1 cellular context compared by ENCODE assay signal in genomic region chr1:31762726-31763670, GRCh38.
TF ChIP-seq lines count a peak whose summit lies in the region.

No MANE protein-coding gene starts in this region.

TF ChIP-seq in K562, 482 proteins besides CTCF, POLR2A, EP300 and RAD21 (continued from another document):
- TF ChIP-seq KDM2B (CRISPR knock-in tag; IDR thresholded peaks at IDR 0.05) (peak; percentile 26; the same call in 1 of the 2 replicates), KAT7 (CRISPR knock-in tag; IDR thresholded peaks at IDR 0.05; ENCODE audit: borderline replicate concordance) (no peak), ZNF143 (CRISPR knock-in tag; IDR thresholded peaks at IDR 0.05) (no peak), HES1 (IDR thresholded peaks at IDR 0.05; ENCODE audit: low read depth) (no peak), BDP1 (IDR thresholded peaks at IDR 0.05; ENCODE audit: insufficient read depth, insufficient read length) (no peak), SP2 (IDR thresholded peaks at IDR 0.05; ENCODE audit: extremely low read depth, low read depth, low read length, poor library complexity, severe bottlenecking) (no peak), HNRNPL (IDR thresholded peaks at IDR 0.05; ENCODE audit: low read depth, low read length) (peak; percentile 91), POU5F1 (IDR thresholded peaks at IDR 0.05; ENCODE audit: borderline replicate concordance, low read depth, low read length, partially characterized antibody) (no peak), ETV5 (CRISPR knock-in tag; IDR thresholded peaks at IDR 0.05; ENCODE audit: low read depth) (no peak), PCBP1 (IDR thresholded peaks at IDR 0.05; ENCODE audit: low read depth, low read length, poor library complexity, severe bottlenecking) (peak; percentile 67), PURB (CRISPR knock-in tag; IDR thresholded peaks at IDR 0.05; ENCODE audit: low read depth) (no peak), ZNF175 (CRISPR knock-in tag; IDR thresholded peaks at IDR 0.05; ENCODE audit: low read depth) (no peak), HIVEP1 (CRISPR knock-in tag; IDR thresholded peaks at IDR 0.05) (no peak), ZNF57 (CRISPR knock-in tag; IDR thresholded peaks at IDR 0.05) (no peak)
- TF ChIP-seq, protein P1, sequence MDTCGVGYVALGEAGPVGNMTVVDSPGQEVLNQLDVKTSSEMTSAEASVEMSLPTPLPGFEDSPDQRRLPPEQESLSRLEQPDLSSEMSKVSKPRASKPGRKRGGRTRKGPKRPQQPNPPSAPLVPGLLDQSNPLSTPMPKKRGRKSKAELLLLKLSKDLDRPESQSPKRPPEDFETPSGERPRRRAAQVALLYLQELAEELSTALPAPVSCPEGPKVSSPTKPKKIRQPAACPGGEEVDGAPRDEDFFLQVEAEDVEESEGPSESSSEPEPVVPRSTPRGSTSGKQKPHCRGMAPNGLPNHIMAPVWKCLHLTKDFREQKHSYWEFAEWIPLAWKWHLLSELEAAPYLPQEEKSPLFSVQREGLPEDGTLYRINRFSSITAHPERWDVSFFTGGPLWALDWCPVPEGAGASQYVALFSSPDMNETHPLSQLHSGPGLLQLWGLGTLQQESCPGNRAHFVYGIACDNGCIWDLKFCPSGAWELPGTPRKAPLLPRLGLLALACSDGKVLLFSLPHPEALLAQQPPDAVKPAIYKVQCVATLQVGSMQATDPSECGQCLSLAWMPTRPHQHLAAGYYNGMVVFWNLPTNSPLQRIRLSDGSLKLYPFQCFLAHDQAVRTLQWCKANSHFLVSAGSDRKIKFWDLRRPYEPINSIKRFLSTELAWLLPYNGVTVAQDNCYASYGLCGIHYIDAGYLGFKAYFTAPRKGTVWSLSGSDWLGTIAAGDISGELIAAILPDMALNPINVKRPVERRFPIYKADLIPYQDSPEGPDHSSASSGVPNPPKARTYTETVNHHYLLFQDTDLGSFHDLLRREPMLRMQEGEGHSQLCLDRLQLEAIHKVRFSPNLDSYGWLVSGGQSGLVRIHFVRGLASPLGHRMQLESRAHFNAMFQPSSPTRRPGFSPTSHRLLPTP (IDR thresholded peaks at IDR 0.05; ENCODE audit: borderline replicate concordance, extremely low read depth, insufficient read length) = no peak
- TF ChIP-seq, protein P2, sequence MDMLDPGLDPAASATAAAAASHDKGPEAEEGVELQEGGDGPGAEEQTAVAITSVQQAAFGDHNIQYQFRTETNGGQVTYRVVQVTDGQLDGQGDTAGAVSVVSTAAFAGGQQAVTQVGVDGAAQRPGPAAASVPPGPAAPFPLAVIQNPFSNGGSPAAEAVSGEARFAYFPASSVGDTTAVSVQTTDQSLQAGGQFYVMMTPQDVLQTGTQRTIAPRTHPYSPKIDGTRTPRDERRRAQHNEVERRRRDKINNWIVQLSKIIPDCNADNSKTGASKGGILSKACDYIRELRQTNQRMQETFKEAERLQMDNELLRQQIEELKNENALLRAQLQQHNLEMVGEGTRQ (CRISPR knock-in tag; IDR thresholded peaks at IDR 0.05) = no peak
- TF ChIP-seq, protein P3, sequence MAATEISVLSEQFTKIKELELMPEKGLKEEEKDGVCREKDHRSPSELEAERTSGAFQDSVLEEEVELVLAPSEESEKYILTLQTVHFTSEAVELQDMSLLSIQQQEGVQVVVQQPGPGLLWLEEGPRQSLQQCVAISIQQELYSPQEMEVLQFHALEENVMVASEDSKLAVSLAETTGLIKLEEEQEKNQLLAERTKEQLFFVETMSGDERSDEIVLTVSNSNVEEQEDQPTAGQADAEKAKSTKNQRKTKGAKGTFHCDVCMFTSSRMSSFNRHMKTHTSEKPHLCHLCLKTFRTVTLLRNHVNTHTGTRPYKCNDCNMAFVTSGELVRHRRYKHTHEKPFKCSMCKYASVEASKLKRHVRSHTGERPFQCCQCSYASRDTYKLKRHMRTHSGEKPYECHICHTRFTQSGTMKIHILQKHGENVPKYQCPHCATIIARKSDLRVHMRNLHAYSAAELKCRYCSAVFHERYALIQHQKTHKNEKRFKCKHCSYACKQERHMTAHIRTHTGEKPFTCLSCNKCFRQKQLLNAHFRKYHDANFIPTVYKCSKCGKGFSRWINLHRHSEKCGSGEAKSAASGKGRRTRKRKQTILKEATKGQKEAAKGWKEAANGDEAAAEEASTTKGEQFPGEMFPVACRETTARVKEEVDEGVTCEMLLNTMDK (IDR thresholded peaks at IDR 0.05; ENCODE audit: borderline replicate concordance, insufficient read depth, low read depth, low read length, poor library complexity, severe bottlenecking) = peak; percentile 20
- TF ChIP-seq, protein P4, sequence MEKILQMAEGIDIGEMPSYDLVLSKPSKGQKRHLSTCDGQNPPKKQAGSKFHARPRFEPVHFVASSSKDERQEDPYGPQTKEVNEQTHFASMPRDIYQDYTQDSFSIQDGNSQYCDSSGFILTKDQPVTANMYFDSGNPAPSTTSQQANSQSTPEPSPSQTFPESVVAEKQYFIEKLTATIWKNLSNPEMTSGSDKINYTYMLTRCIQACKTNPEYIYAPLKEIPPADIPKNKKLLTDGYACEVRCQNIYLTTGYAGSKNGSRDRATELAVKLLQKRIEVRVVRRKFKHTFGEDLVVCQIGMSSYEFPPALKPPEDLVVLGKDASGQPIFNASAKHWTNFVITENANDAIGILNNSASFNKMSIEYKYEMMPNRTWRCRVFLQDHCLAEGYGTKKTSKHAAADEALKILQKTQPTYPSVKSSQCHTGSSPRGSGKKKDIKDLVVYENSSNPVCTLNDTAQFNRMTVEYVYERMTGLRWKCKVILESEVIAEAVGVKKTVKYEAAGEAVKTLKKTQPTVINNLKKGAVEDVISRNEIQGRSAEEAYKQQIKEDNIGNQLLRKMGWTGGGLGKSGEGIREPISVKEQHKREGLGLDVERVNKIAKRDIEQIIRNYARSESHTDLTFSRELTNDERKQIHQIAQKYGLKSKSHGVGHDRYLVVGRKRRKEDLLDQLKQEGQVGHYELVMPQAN (IDR thresholded peaks at IDR 0.05; ENCODE audit: borderline replicate concordance) = no peak
TF ChIP-seq in K562: peak in this region for 13.
